Comparison of ENCODE assay signal across 20 cellular contexts in genomic region chr13:30063892-30064291, GRCh38.
"Had no signal": no experiment of that assay in that cellular context is flagged by ENCODE, and none has a peak within 500 bp of the region (broad histone marks: within the 10 kb centered on the region; RNA-seq: fewer than 3 reads in every experiment).

No MANE protein-coding gene starts in this region.

- H3K27ac ChIP-seq: SJSA1, SK-N-MC had no signal

- H3K9me3 ChIP-seq: SJSA1 had no signal

- DNase-seq: KBM-7, MM.1S, NCI-H1048, NCI-H1105, NCI-H1417, NCI-H1436 treated with DMSO at 0.1 percent for 48 hours, NCI-H1694, NCI-H1930, NCI-H2081, NCI-H2107, NCI-H345, NCI-H446 treated with DMSO at 0.1 percent for 48 hours, NCI-H510A treated with DMSO at 0.1 percent for 48 hours, NCI-H69, NCI-H774, Right ventricle myocardium superior, RPMI8226, SIG-M5 had no signal

- H3K36me3 ChIP-seq: SJSA1 had no signal

- H3K4me3 ChIP-seq: SJSA1, SK-N-MC had no signal

- H3K4me1 ChIP-seq: SJSA1 had no signal

- H3K27me3 ChIP-seq: SJSA1 had no signal
